1 cellular context compared by ENCODE assay signal in genomic region chr6:116564921-116565872, GRCh38.
TF ChIP-seq lines count a peak whose summit lies in the region.

No MANE protein-coding gene starts in this region.

TF ChIP-seq in IMR-90, 13 proteins besides CTCF, POLR2A, EP300 and RAD21 (continued from another document):
- TF ChIP-seq MXI1 (IDR thresholded peaks at IDR 0.05; ENCODE audit: borderline replicate concordance, low read depth, low read length) (no peak), CHD1 (IDR thresholded peaks at IDR 0.05; ENCODE audit: low read depth, low read length) (no peak), NFE2L2 (IDR thresholded peaks at IDR 0.05; ENCODE audit: low read depth, low read length) (no peak), RCOR1 (IDR thresholded peaks at IDR 0.05; ENCODE audit: insufficient replicate concordance, low read length) (no peak), BHLHE40 (IDR thresholded peaks at IDR 0.05; ENCODE audit: low read depth, low read length) (no peak), FOS (IDR thresholded peaks at IDR 0.05; ENCODE audit: low read depth, low read length) (no peak), SMC3 (IDR thresholded peaks at IDR 0.05; ENCODE audit: low read depth, low read length) (no peak), CEBPB (IDR thresholded peaks at IDR 0.05; ENCODE audit: low read depth, low read length) (no peak), RFX5 (IDR thresholded peaks at IDR 0.05; ENCODE audit: low read depth, low read length) (no peak), MAFK (IDR thresholded peaks at IDR 0.05; ENCODE audit: low read depth, low read length) (no peak), ELK1 (IDR thresholded peaks at IDR 0.05; ENCODE audit: borderline replicate concordance, low read depth, low read length) (no peak)
